Comparison of ENCODE assay signal across 26 cellular contexts in genomic region chr13:110883539-110883938, GRCh38.
"Had no signal": no experiment of that assay in that cellular context is flagged by ENCODE, and none has a peak within 500 bp of the region (broad histone marks: within the 10 kb centered on the region; RNA-seq: fewer than 3 reads in every experiment).

No MANE protein-coding gene starts in this region.

- H3K27ac ChIP-seq: left ventricle myocardium inferior, ovary, right atrium auricular region, right lobe of liver, suprapubic skin, thoracic aorta, tibial artery, uterus had no signal

- H3K9me3 ChIP-seq: left ventricle myocardium inferior, ovary, right atrium auricular region, right lobe of liver, suprapubic skin, thoracic aorta, tibial artery, uterus had no signal

- H3K27ac Mint-ChIP-seq: immature natural killer cell; mesothelial cell of epicardium; naive thymus-derived CD4-positive, alpha-beta T cell; natural killer cell treated with Interleukin-12 subunit alpha and Interleukin-12 subunit beta and Interleukin-15 and Interleukin-18, amount 100 ng/mL, for 72 hours; stimulated activated effector memory CD8-positive, alpha-beta T cell treated with anti-CD3 and anti-CD28 coated beads, Interleukin-12 subunit alpha, Interleukin-12 subunit beta, amount 100 ng/mL, for 72 hours; stimulated activated naive CD8-positive, alpha-beta T cell treated with anti-CD3 and anti-CD28 coated beads, Interleukin-15, Interleukin-2, amounts not matched to agents 100 ng/mL and 50 ng/mL, for 24 hours had no signal

- H3K27me3 ChIP-seq: ovary, right atrium auricular region, right lobe of liver, suprapubic skin, tibial artery, uterus had no signal

- H3K4me1 ChIP-seq: right lobe of liver, uterus had no signal

- ATAC-seq: left colon; naive thymus-derived CD4-positive, alpha-beta T cell; right lobe of liver had no signal

- H3K36me3 ChIP-seq: ovary, right atrium auricular region, right lobe of liver, suprapubic skin, thoracic aorta, uterus had no signal

- H3K4me3 ChIP-seq: left ventricle myocardium inferior, lung, ovary, right atrium auricular region, right lobe of liver, suprapubic skin, thoracic aorta, tibial artery, uterus had no signal

- FAIRE-seq: islet of Langerhans, kidney had no signal

- H3K27me3 Mint-ChIP-seq: naive thymus-derived CD4-positive, alpha-beta T cell; natural killer cell treated with Interleukin-12 subunit alpha and Interleukin-12 subunit beta and Interleukin-15 and Interleukin-18, amount 100 ng/mL, for 72 hours; stimulated activated naive CD8-positive, alpha-beta T cell treated with anti-CD3 and anti-CD28 coated beads, Interleukin-15, Interleukin-2, amounts not matched to agents 100 ng/mL and 50 ng/mL, for 24 hours had no signal

- H3K36me3 Mint-ChIP-seq: mesothelial cell of epicardium; natural killer cell treated with Interleukin-12 subunit alpha and Interleukin-12 subunit beta and Interleukin-15 and Interleukin-18, amount 100 ng/mL, for 72 hours had no signal

- H3K9me3 Mint-ChIP-seq: immature natural killer cell; mesothelial cell of epicardium; naive thymus-derived CD4-positive, alpha-beta T cell; natural killer cell treated with Interleukin-12 subunit alpha and Interleukin-12 subunit beta and Interleukin-15 and Interleukin-18, amount 100 ng/mL, for 72 hours; stimulated activated effector memory CD8-positive, alpha-beta T cell treated with anti-CD3 and anti-CD28 coated beads, Interleukin-12 subunit alpha, Interleukin-12 subunit beta, amount 100 ng/mL, for 72 hours; stimulated activated naive CD8-positive, alpha-beta T cell treated with anti-CD3 and anti-CD28 coated beads, Interleukin-15, Interleukin-2, amounts not matched to agents 100 ng/mL and 50 ng/mL, for 24 hours had no signal

- H3K4me3 Mint-ChIP-seq: immature natural killer cell; mesothelial cell of epicardium; naive thymus-derived CD4-positive, alpha-beta T cell; natural killer cell treated with Interleukin-12 subunit alpha and Interleukin-12 subunit beta and Interleukin-15 and Interleukin-18, amount 100 ng/mL, for 72 hours; stimulated activated effector memory CD8-positive, alpha-beta T cell treated with anti-CD3 and anti-CD28 coated beads, Interleukin-12 subunit alpha, Interleukin-12 subunit beta, amount 100 ng/mL, for 72 hours; stimulated activated naive CD8-positive, alpha-beta T cell treated with anti-CD3 and anti-CD28 coated beads, Interleukin-15, Interleukin-2, amounts not matched to agents 100 ng/mL and 50 ng/mL, for 24 hours had no signal

- DNase-seq: hypothalamus; immature natural killer cell; kidney; left colon; left ventricle myocardium inferior; mesendoderm; naive thymus-derived CD4-positive, alpha-beta T cell; ovary; right lobe of liver; stimulated activated CD4-positive, alpha-beta T cell treated with anti-CD3 and anti-CD28 coated beads, Interleukin-12 subunit alpha, Interleukin-12 subunit beta, amount 100 ng/mL, for 4 hours; stimulated activated CD4-positive, alpha-beta T cell treated with anti-CD3 and anti-CD28 coated beads, Interleukin-15, amount 100 ng/mL, for 24 hours; stimulated activated CD4-positive, alpha-beta T cell treated with anti-CD3 and anti-CD28 coated beads, Interleukin-2, amount 100 ng/mL, for 24 hours; stimulated activated CD4-positive, alpha-beta T cell treated with anti-CD3 and anti-CD28 coated beads, Interleukin-4, amount 100 ng/mL, for 24 hours; stimulated activated naive CD4-positive, alpha-beta T cell; tibial artery; trophoblast cell; uterus had no signal
